In the genomic region with DNA sequence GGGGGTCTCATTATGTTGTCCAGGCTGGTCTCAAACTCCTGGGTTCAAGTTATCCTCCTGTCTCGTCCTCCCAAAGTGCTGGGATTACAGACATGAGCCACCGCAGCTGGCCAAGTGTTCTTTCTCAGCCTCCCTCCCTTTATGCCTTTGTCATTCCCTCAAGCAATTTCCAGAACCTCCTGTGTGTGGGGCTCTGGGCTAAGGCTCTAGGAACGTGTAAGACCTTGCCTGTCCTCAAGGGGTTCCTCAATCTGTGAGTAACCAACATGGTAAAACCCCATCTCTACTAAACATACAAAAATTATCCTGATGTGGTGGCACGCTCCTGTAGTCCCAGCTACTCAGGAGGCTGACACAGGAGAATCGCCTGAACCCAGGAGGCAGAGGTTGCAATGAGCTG, we compare ENCODE assay signal across 16 cellular contexts. TPM values are rescaled to one million over a fixed set of nuclear protein-coding genes. Genes with fewer than 3 reads are reported as not detected.
DNase-seq lines count a peak whose midpoint lies in the region; ATAC-seq, FAIRE-seq and TF ChIP-seq lines count a peak whose summit lies in the region.
"Had no signal": no experiment of that assay in that cellular context is flagged by ENCODE, and none has a peak within 500 bp of the region (broad histone marks: within the 10 kb centered on the region; RNA-seq: fewer than 3 reads in every experiment).

No MANE protein-coding gene starts in this region.

- H3K9me3 ChIP-seq in A673 (ENCODE audit: low read depth, low read length, poor library complexity, severe bottlenecking) (no peaks in the 10 kb centered on the region), H9 (ENCODE audit: control insufficient read depth, low read depth, low read length) (no peaks in the 10 kb centered on the region), GM12878 (replicated peaks; ENCODE audit: control insufficient read depth, insufficient read depth, low read length) (no peaks in the 10 kb centered on the region)
- H3K9me3 ChIP-seq: upper lobe of right lung had no signal

- H3K27ac ChIP-seq in A673 (ENCODE audit: low read depth, low read length, poor library complexity, severe bottlenecking) (no peak overlapping the region), H9 (ENCODE audit: insufficient read length, low read depth, low read length) (no peak overlapping the region), GM12878 (ENCODE audit: control insufficient read depth, insufficient read depth) (no peak overlapping the region)
- H3K27ac ChIP-seq: SK-N-MC, upper lobe of right lung had no signal

- TF ChIP-seq EP300 in GM12878 (IDR thresholded peaks at IDR 0.05; ENCODE audit: borderline replicate concordance in 1 of 2, control insufficient read depth in 1 of 2, low read depth in 2 of 2, low read length in 2 of 2), result no peak

- peaks cover 9% of the 10 kb centered on the region for H3K23me2 ChIP-seq in H9 (ENCODE audit: insufficient read length, low read depth, low read length, poor library complexity, severe bottlenecking)

- H4K5ac ChIP-seq in H9 (ENCODE audit: insufficient read length, low read depth, low read length), result no peak overlapping the region

- no peak for TF ChIP-seq CTCF in A673 (conservative IDR thresholded peaks at IDR 0.05; ENCODE audit: low read depth, low read length)
- TF ChIP-seq CTCF in H9 (conservative IDR thresholded peaks at IDR 0.05), result peak; percentile 40
- peak in 2 of 3 experiments; percentile 4 to 8; a peak in 1 of 6 replicates for TF ChIP-seq CTCF in GM12878 (IDR thresholded peaks at IDR 0.05 in 2 of 3, conservative IDR thresholded peaks at IDR 0.05 in 1 of 3; ENCODE audit: control insufficient read depth in 2 of 3, extremely low read depth in 1 of 3, insufficient read depth in 1 of 3, low read depth in 3 of 3, low read length in 3 of 3)

- H3K4ac ChIP-seq in H9 (ENCODE audit: low read depth, low read length), result no peak overlapping the region

- POLR2A ChIA-PET in A673 (lab: Charles Lee; ENCODE audit: low non-redundant PET), result no interaction called here
- POLR2A ChIA-PET in GM12878 (lab: Charles Lee), result no interaction called here

- H3K27me3 ChIP-seq in A673 (replicated peaks; ENCODE audit: insufficient read depth, low read depth, low read length, poor library complexity) (no peaks in the 10 kb centered on the region), H9 (ENCODE audit: insufficient read depth, low read length) (no peaks in the 10 kb centered on the region), GM12878 (replicated peaks in 1 of 2; ENCODE audit: control insufficient read depth in 2 of 2, insufficient read depth in 2 of 2, low read length in 1 of 2) (peaks cover 0 to 2% of the 10 kb centered on the region in 2 experiments; a peak in 1 of 4 replicates)
- H3K27me3 ChIP-seq: upper lobe of right lung had no signal

- H2AK5ac ChIP-seq in H9 (ENCODE audit: insufficient read length, low read length), result no peak overlapping the region

- no peak overlapping the region for H3K23ac ChIP-seq in H9 (ENCODE audit: insufficient read length, low read depth, low read length)

- no peak overlapping the region for H4K91ac ChIP-seq in H9 (ENCODE audit: insufficient read length, low read depth, low read length)

- peaks cover 41% of the 10 kb centered on the region for H3K27me3 Mint-ChIP-seq in H9 (ENCODE audit: low read depth)

- no peak overlapping the region for H2BK5ac ChIP-seq in H9 (ENCODE audit: insufficient read length, low read length)

- no peak overlapping the region for H2BK120ac ChIP-seq in H9 (ENCODE audit: low read depth, low read length, poor library complexity, severe bottlenecking)

- in situ Hi-C loops in GM12878 (cut with MboI), result no loop called here

- no peak for FAIRE-seq in GM12878 (lab: Jason Lieb, UNC)

- H3K18ac ChIP-seq in H9 (ENCODE audit: insufficient read length, low read depth, low read length), result no peak overlapping the region

- no peak overlapping the region for H3K4me3 ChIP-seq in A673 (ENCODE audit: low read depth, low read length, poor library complexity, severe bottlenecking)
- no peak overlapping the region for H3K4me3 ChIP-seq in GM12878
- H3K4me3 ChIP-seq: SK-N-MC, upper lobe of right lung had no signal

- DNase-seq in A673 (ENCODE audit: low spot score) (peak; percentile 44), H9 (no peak), GM12878 (ENCODE audit: low read depth, low spot score) (no peak), sciatic nerve (ENCODE audit: low spot score) (no peak), NCI-H187 treated with DMSO at 0.1 percent for 48 hours (lab: John Stamatoyannopoulos, UW) (no peak), hepatic stellate cell (ENCODE audit: low spot score) (no peak)
- DNase-seq: activated CD4-positive, alpha-beta T cell treated with anti-CD3 and anti-CD28 coated beads, Interleukin-2, amount 50 U/mL, for 1 hour; activated gamma-delta T cell treated with Interleukin-2 at 50 U/mL for 16 hours; AML-193; NCI-H1436; NCI-H774; upper lobe of right lung had no signal

- H3T11ph ChIP-seq in H9 (ENCODE audit: low read length), result no peak overlapping the region

- no peak overlapping the region for H4K8ac ChIP-seq in H9 (replicated peaks; ENCODE audit: insufficient read length, low read depth, low read length)

- RAD21 ChIA-PET in GM12878 (lab: Charles Lee; ENCODE audit: unreplicated experiment), result interaction anchor here (1.4 kb wide), 1 partner anchor 85 kb away, joined by 3 read pairs; no protein-coding TSS in a partner anchor

- H3K27ac Mint-ChIP-seq in H9, result no peak overlapping the region
- H3K27ac Mint-ChIP-seq: natural killer cell treated with Interleukin-12 subunit alpha and Interleukin-12 subunit beta and Interleukin-15 and Interleukin-18, amount 100 ng/mL, for 72 hours had no signal

- no peaks in the 10 kb centered on the region; a peak in 1 of 5 replicates for H3K9me3 Mint-ChIP-seq in H9
- H3K9me3 Mint-ChIP-seq: natural killer cell treated with Interleukin-12 subunit alpha and Interleukin-12 subunit beta and Interleukin-15 and Interleukin-18, amount 100 ng/mL, for 72 hours had no signal

- SMC1A ChIA-PET in GM12878 (lab: Charles Lee; ENCODE audit: uncharacterized antibody, unreplicated experiment), result interaction anchor here (1.0 kb wide), 1 partner anchor 16 kb away, joined by 3 read pairs; no protein-coding TSS in a partner anchor

- CTCF ChIA-PET in A673 (lab: Charles Lee) (interaction anchor here (1.4 kb wide), 1 partner anchor 85 kb away, joined by 11 read pairs; no protein-coding TSS in a partner anchor), GM12878 (lab: Yijun Ruan, JAX) (interaction anchor here (0.9 to 3.4 kb wide), 5 partner anchors 17 to 324 kb away, joined by 3 to 24 read pairs (median 3); partner anchors contain the start of gene KDELR1)

- H2BK15ac ChIP-seq in H9 (ENCODE audit: low read depth, low read length), result no peak overlapping the region

- no peak overlapping the region for H2BK12ac ChIP-seq in H9 (ENCODE audit: insufficient read length, low read depth, low read length)

- no peaks in the 10 kb centered on the region for H3K79me2 ChIP-seq in H9 (ENCODE audit: insufficient read depth, low read length)
- H3K79me2 ChIP-seq in GM12878 (ENCODE audit: control insufficient read depth, insufficient read depth, low read length), result no peaks in the 10 kb centered on the region

- H2AFZ ChIP-seq in H9 (ENCODE audit: low read length) (no peak overlapping the region), GM12878 (ENCODE audit: control insufficient read depth, low read depth, low read length) (no peak overlapping the region)

- H3K4me2 ChIP-seq in H9 (ENCODE audit: insufficient read depth, insufficient read length, low read length) (no peak overlapping the region), GM12878 (ENCODE audit: control insufficient read depth, insufficient read depth) (no peak overlapping the region)

- H3K4me1 ChIP-seq in A673 (ENCODE audit: insufficient read depth, low read length, poor library complexity, severe bottlenecking) (no peaks in the 10 kb centered on the region), H9 (ENCODE audit: insufficient read depth, low read length) (no peaks in the 10 kb centered on the region), GM12878 (ENCODE audit: control insufficient read depth, insufficient read depth, low read length) (no peaks in the 10 kb centered on the region)
- H3K4me1 ChIP-seq: upper lobe of right lung had no signal

- no peaks in the 10 kb centered on the region for H3K36me3 Mint-ChIP-seq in H9 (ENCODE audit: insufficient read depth in 1 of 3, low read depth in 3 of 3)
- H3K36me3 Mint-ChIP-seq: natural killer cell treated with Interleukin-12 subunit alpha and Interleukin-12 subunit beta and Interleukin-15 and Interleukin-18, amount 100 ng/mL, for 72 hours had no signal

- H3K9ac ChIP-seq in H9 (ENCODE audit: extremely low read depth, insufficient read length, low read length) (no peak overlapping the region), GM12878 (ENCODE audit: control insufficient read depth, insufficient read depth, low read length) (no peak overlapping the region)

- no peak for ATAC-seq in GM12878
- no peak for ATAC-seq in sciatic nerve
- ATAC-seq: natural killer cell treated with Interleukin-12 subunit alpha and Interleukin-12 subunit beta and Interleukin-15 and Interleukin-18, amount 100 ng/mL, for 72 hours; upper lobe of right lung had no signal

- H3K79me1 ChIP-seq in H9 (ENCODE audit: insufficient read depth, low read depth, low read length, poor library complexity, severe bottlenecking), result no peaks in the 10 kb centered on the region

- BruUV-seq in A673 (replicated peaks; lab: Mats Ljungman, UMichigan) (no TSS peak), GM12878 (replicated peaks; lab: Mats Ljungman, UMichigan) (no TSS peak)

- no peaks in the 10 kb centered on the region for H4K20me1 ChIP-seq in H9 (ENCODE audit: control insufficient read depth, insufficient read depth, insufficient read length)
- H4K20me1 ChIP-seq in GM12878 (ENCODE audit: control insufficient read depth, insufficient read depth), result no peaks in the 10 kb centered on the region

- H3K14ac ChIP-seq in H9 (ENCODE audit: insufficient read depth, low read length), result no peak overlapping the region; the same call in 1 of the 2 replicates

- TF ChIP-seq POLR2A in GM12878 (IDR thresholded peaks at IDR 0.05; ENCODE audit: low read depth, low read length), result no peak

- H3K4me1 Mint-ChIP-seq in H9, result peaks cover 7 to 8% of the 10 kb centered on the region in 2 experiments; a peak in 3 of 4 replicates

- TF ChIP-seq RAD21 in GM12878 (IDR thresholded peaks at IDR 0.05; ENCODE audit: insufficient read depth, low read depth, low read length), result no peak

- H3K56ac ChIP-seq in H9 (ENCODE audit: insufficient read length, low read depth, low read length), result no peak overlapping the region

- intact Hi-C loops in A673 (cut with micrococcal nuclease; ENCODE audit: unreplicated experiment), result no loop called here
- intact Hi-C loops in GM12878 (cut with micrococcal nuclease; ENCODE audit: unreplicated experiment), result no loop called here
- intact Hi-C loops in sciatic nerve (cut with DNase I), result loop anchor here (10.0 kb wide), 1 partner anchor 96 kb away; no protein-coding TSS in a partner anchor

- H3K36me3 ChIP-seq in A673 (ENCODE audit: insufficient read depth, low read length, poor library complexity, severe bottlenecking) (no peaks in the 10 kb centered on the region), GM12878 (ENCODE audit: control insufficient read depth in 2 of 2, insufficient read depth in 2 of 2, low read length in 1 of 2) (no peaks in the 10 kb centered on the region)
- H3K36me3 ChIP-seq: upper lobe of right lung had no signal

- no CpG with 5 or more reads among the region's 5 CpGs for WGBS in H9 (ENCODE audit: extremely low coverage, insufficient read length, low lambda C conversion rate)
- 32% methylated on average over 5 of the region's 5 CpGs for WGBS in GM12878 (ENCODE audit: insufficient coverage, insufficient replicate concordance, low lambda C conversion rate, missing lambda C conversion rate)

- H3K4me3 Mint-ChIP-seq in H9, result 0 out of 5 replicates have a peak overlapping the region, but pooled peaks of 1 of the 2 experiments have one; percentile 26
- H3K4me3 Mint-ChIP-seq: natural killer cell treated with Interleukin-12 subunit alpha and Interleukin-12 subunit beta and Interleukin-15 and Interleukin-18, amount 100 ng/mL, for 72 hours had no signal

- H2BK20ac ChIP-seq in H9 (ENCODE audit: low read depth, low read length, poor library complexity, severe bottlenecking), result no peak overlapping the region

RNA-seq across cellular contexts. Expression of gene SPACA4, which starts 15.5 kb away (rescaled TPM):
- total RNA-seq in A673 (2021) (not detected in 2 replicates), H9 (2021) (not detected in 2 replicates), GM12878 (2014; rRNA removed) (not detected in 2 replicates), GM12878 (2014; rRNA removed; fragmentation: Illumina TruSeq; extraction: Trizol) (not detected in 2 replicates), GM12878 (2021) (not detected in 2 replicates), sciatic nerve (not detected)
- total RNA-seq in GM12878 (2013; cell fraction: nucleolus; rRNA removed), result not detected in 2 replicates
- not detected for polyA plus RNA-seq in GM12878 (2011; ENCODE audit: low read depth)
- polyA plus RNA-seq in GM12878 (2011; rRNA removed) (not detected in 2 replicates), GM12878 (2014; fragmentation: Illumina TruSeq; extraction: Trizol) (not detected in 2 replicates), GM12878 (2014; fragmentation: Nextera tagmentation; extraction: Ambion mirVana) (not detected), GM12878 (2014; rRNA removed) (not detected in 2 replicates), GM12878 (2016; fragmentation: Nextera tagmentation; extraction: Ambion mirVana) (not detected)
- not detected in 2 replicates for polyA plus RNA-seq in GM12878 (2011; cell fraction: cytosol; rRNA removed)
- not detected in 2 replicates for polyA plus RNA-seq in GM12878 (2011; cell fraction: nucleus; rRNA removed)
- polyA plus RNA-seq in GM12878 (2012), result not detected in 2 replicates
- polyA minus RNA-seq in GM12878 (2011; rRNA and poly(A)+ RNA removed), result not detected in 2 replicates
- polyA minus RNA-seq in GM12878 (2011; cell fraction: cytosol; rRNA and poly(A)+ RNA removed), result not detected in 2 replicates
- not detected in 2 replicates for polyA minus RNA-seq in GM12878 (2011; cell fraction: nucleus; rRNA and poly(A)+ RNA removed)
- total RNA-seq: kidney epithelial cell; natural killer cell treated with Interleukin-12 subunit alpha and Interleukin-12 subunit beta and Interleukin-15 and Interleukin-18, amount 100 ng/mL, for 72 hours; skeletal muscle tissue had no signal

RNA-seq across cellular contexts. Expression of gene FAM83E, which starts 23.9 kb away (rescaled TPM):
- 5.5 and 6.1 TPM in 2 replicates for total RNA-seq in A673 (2021)
- total RNA-seq in H9 (2021), result 9.2 and 9.5 TPM in 2 replicates
- 6.6 and 8.7 TPM in 2 replicates for total RNA-seq in GM12878 (2013; cell fraction: nucleolus; rRNA removed)
- total RNA-seq in GM12878 (2014; rRNA removed), result 0.44 and 1.6 TPM in 2 replicates
- total RNA-seq in GM12878 (2014; rRNA removed; fragmentation: Illumina TruSeq; extraction: Trizol), result 0.31 and 0.88 TPM in 2 replicates
- total RNA-seq in GM12878 (2021), result 1.3 and 2.5 TPM in 2 replicates
- 0.13 TPM for polyA plus RNA-seq in GM12878 (2011; ENCODE audit: low read depth)
- polyA plus RNA-seq in GM12878 (2011; rRNA removed), result 0.10 and 0.29 TPM in 2 replicates
- polyA plus RNA-seq in GM12878 (2011; cell fraction: cytosol; rRNA removed), result 0.33 and 0.53 TPM in 2 replicates
- polyA plus RNA-seq in GM12878 (2011; cell fraction: nucleus; rRNA removed), result 0.81 and 1.8 TPM in 2 replicates
- polyA plus RNA-seq in GM12878 (2012), result 0.13 and 0.24 TPM in 2 replicates
- not detected in 2 replicates for polyA plus RNA-seq in GM12878 (2014; fragmentation: Illumina TruSeq; extraction: Trizol)
- not detected for polyA plus RNA-seq in GM12878 (2014; fragmentation: Nextera tagmentation; extraction: Ambion mirVana)
- 0.35 and 0.72 TPM in 2 replicates for polyA plus RNA-seq in GM12878 (2014; rRNA removed)
- polyA plus RNA-seq in GM12878 (2016; fragmentation: Nextera tagmentation; extraction: Ambion mirVana), result under 1 TPM in 1 of 2 experiments, not detected in 1; 0.14 TPM
- 0.44 and 1.8 TPM in 2 replicates for polyA minus RNA-seq in GM12878 (2011; rRNA and poly(A)+ RNA removed)
- not detected in 2 replicates for polyA minus RNA-seq in GM12878 (2011; cell fraction: cytosol; rRNA and poly(A)+ RNA removed)
- 5.2 and 9.2 TPM in 2 replicates for polyA minus RNA-seq in GM12878 (2011; cell fraction: nucleus; rRNA and poly(A)+ RNA removed)
- total RNA-seq in sciatic nerve, result not detected

RNA-seq across cellular contexts. Expression of gene RPL18, which starts 28.0 kb away (rescaled TPM):
- total RNA-seq in A673 (2021) (1,417 and 1,448 TPM in 2 replicates), H9 (2021) (1,855 and 1,874 TPM in 2 replicates), GM12878 (2014; rRNA removed) (3,864 and 4,267 TPM in 2 replicates), GM12878 (2014; rRNA removed; fragmentation: Illumina TruSeq; extraction: Trizol) (2,138 and 2,306 TPM in 2 replicates), GM12878 (2021) (2,548 and 2,593 TPM in 2 replicates), sciatic nerve (789 TPM)
- 289 and 293 TPM in 2 replicates for total RNA-seq in GM12878 (2013; cell fraction: nucleolus; rRNA removed)
- 2,279 TPM for polyA plus RNA-seq in GM12878 (2011; ENCODE audit: low read depth)
- polyA plus RNA-seq in GM12878 (2011; rRNA removed) (786 and 1,901 TPM in 2 replicates), GM12878 (2014; fragmentation: Illumina TruSeq; extraction: Trizol) (1,711 and 2,137 TPM in 2 replicates), GM12878 (2014; fragmentation: Nextera tagmentation; extraction: Ambion mirVana) (100 to 1,000 TPM; 393 to 844 TPM), GM12878 (2014; rRNA removed) (3,670 and 3,986 TPM in 2 replicates), GM12878 (2016; fragmentation: Nextera tagmentation; extraction: Ambion mirVana) (1,000 to 10,000 TPM; 1,291 to 1,299 TPM)
- 2,627 and 2,723 TPM in 2 replicates for polyA plus RNA-seq in GM12878 (2011; cell fraction: cytosol; rRNA removed)
- 1,070 and 1,187 TPM in 2 replicates for polyA plus RNA-seq in GM12878 (2011; cell fraction: nucleus; rRNA removed)
- polyA plus RNA-seq in GM12878 (2012), result 3,508 and 3,752 TPM in 2 replicates
- 387 and 961 TPM in 2 replicates for polyA minus RNA-seq in GM12878 (2011; rRNA and poly(A)+ RNA removed)
- polyA minus RNA-seq in GM12878 (2011; cell fraction: cytosol; rRNA and poly(A)+ RNA removed), result 657 and 660 TPM in 2 replicates
- 152 and 213 TPM in 2 replicates for polyA minus RNA-seq in GM12878 (2011; cell fraction: nucleus; rRNA and poly(A)+ RNA removed)

RNA-seq across cellular contexts. Expression of gene SPHK2, which starts 28.3 kb away (rescaled TPM):
- total RNA-seq in A673 (2021) (38.8 and 43.0 TPM in 2 replicates), H9 (2021) (55.0 and 57.2 TPM in 2 replicates), GM12878 (2014; rRNA removed) (12.4 and 15.9 TPM in 2 replicates), GM12878 (2014; rRNA removed; fragmentation: Illumina TruSeq; extraction: Trizol) (6.5 and 7.1 TPM in 2 replicates), GM12878 (2021) (33.1 and 40.5 TPM in 2 replicates), sciatic nerve (21.5 TPM)
- total RNA-seq in GM12878 (2013; cell fraction: nucleolus; rRNA removed), result 31.6 and 32.6 TPM in 2 replicates
- 3.6 TPM for polyA plus RNA-seq in GM12878 (2011; ENCODE audit: low read depth)
- polyA plus RNA-seq in GM12878 (2011; rRNA removed) (3.0 and 5.7 TPM in 2 replicates), GM12878 (2014; fragmentation: Illumina TruSeq; extraction: Trizol) (2.2 and 4.7 TPM in 2 replicates), GM12878 (2014; fragmentation: Nextera tagmentation; extraction: Ambion mirVana) (under 1 TPM; 0.37 to 0.75 TPM), GM12878 (2014; rRNA removed) (26.4 and 31.5 TPM in 2 replicates), GM12878 (2016; fragmentation: Nextera tagmentation; extraction: Ambion mirVana) (10 to 100 TPM; 29.7 to 31.7 TPM)
- 9.0 and 13.9 TPM in 2 replicates for polyA plus RNA-seq in GM12878 (2011; cell fraction: cytosol; rRNA removed)
- 35.3 and 48.6 TPM in 2 replicates for polyA plus RNA-seq in GM12878 (2011; cell fraction: nucleus; rRNA removed)
- polyA plus RNA-seq in GM12878 (2012), result 11.0 and 11.4 TPM in 2 replicates
- polyA minus RNA-seq in GM12878 (2011; rRNA and poly(A)+ RNA removed), result 10.2 and 16.4 TPM in 2 replicates
- 7.8 and 8.0 TPM in 2 replicates for polyA minus RNA-seq in GM12878 (2011; cell fraction: cytosol; rRNA and poly(A)+ RNA removed)
- 12.0 and 29.9 TPM in 2 replicates for polyA minus RNA-seq in GM12878 (2011; cell fraction: nucleus; rRNA and poly(A)+ RNA removed)

RNA-seq across cellular contexts. Expression of gene SULT2B1, which starts 39.0 kb away (rescaled TPM):
- total RNA-seq in A673 (2021) (0.24 and 0.60 TPM in 2 replicates), H9 (2021) (1.3 and 1.7 TPM in 2 replicates), GM12878 (2014; rRNA removed) (not detected in 2 replicates), GM12878 (2014; rRNA removed; fragmentation: Illumina TruSeq; extraction: Trizol) (not detected in 2 replicates), GM12878 (2021) (0.16 TPM in 1 of 2 replicates, not detected in the other), sciatic nerve (not detected)
- total RNA-seq in GM12878 (2013; cell fraction: nucleolus; rRNA removed), result not detected in 2 replicates
- polyA plus RNA-seq in GM12878 (2011; ENCODE audit: low read depth), result not detected
- polyA plus RNA-seq in GM12878 (2011; rRNA removed) (not detected in 2 replicates), GM12878 (2014; fragmentation: Illumina TruSeq; extraction: Trizol) (not detected in 2 replicates), GM12878 (2014; fragmentation: Nextera tagmentation; extraction: Ambion mirVana) (not detected), GM12878 (2014; rRNA removed) (0.23 TPM in 1 of 2 replicates, not detected in the other), GM12878 (2016; fragmentation: Nextera tagmentation; extraction: Ambion mirVana) (under 1 TPM; 0.11 to 0.14 TPM)
- polyA plus RNA-seq in GM12878 (2011; cell fraction: cytosol; rRNA removed), result not detected in 2 replicates
- not detected in 2 replicates for polyA plus RNA-seq in GM12878 (2011; cell fraction: nucleus; rRNA removed)
- 0.11 and 0.22 TPM in 2 replicates for polyA plus RNA-seq in GM12878 (2012)
- not detected in 2 replicates for polyA minus RNA-seq in GM12878 (2011; rRNA and poly(A)+ RNA removed)
- polyA minus RNA-seq in GM12878 (2011; cell fraction: cytosol; rRNA and poly(A)+ RNA removed), result not detected in 2 replicates
- polyA minus RNA-seq in GM12878 (2011; cell fraction: nucleus; rRNA and poly(A)+ RNA removed), result not detected in 2 replicates
- total RNA-seq: natural killer cell treated with Interleukin-12 subunit alpha and Interleukin-12 subunit beta and Interleukin-15 and Interleukin-18, amount 100 ng/mL, for 72 hours; skeletal muscle tissue had no signal
